ENCODE assay signal across 7 cellular contexts in the genomic region with DNA sequence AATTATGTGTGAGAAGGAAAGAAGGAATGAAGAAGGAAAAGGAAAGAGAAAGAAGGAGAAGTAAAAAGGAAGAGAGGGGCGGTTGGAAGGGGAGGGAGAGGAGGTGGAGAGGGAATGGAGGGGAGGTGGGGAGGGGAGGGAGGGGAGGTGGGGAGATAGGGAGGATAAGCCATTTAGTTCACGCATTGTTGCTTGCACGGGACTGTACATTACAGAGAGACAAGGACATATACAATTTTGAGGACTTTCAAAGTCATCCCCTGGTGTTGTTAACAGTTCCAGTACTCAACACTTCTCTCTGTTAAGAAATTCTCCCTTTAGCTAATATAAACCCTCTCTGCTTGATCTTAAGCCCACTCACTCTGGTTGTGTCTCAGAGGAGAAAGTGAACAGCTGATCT.
"Had no signal": no experiment of that assay in that cellular context is flagged by ENCODE, and none has a peak within 500 bp of the region (broad histone marks: within the 10 kb centered on the region; RNA-seq: fewer than 3 reads in every experiment).

No MANE protein-coding gene starts in this region.

- H3K4me2 ChIP-seq: GM23338 had no signal

- FAIRE-seq: H1, H54, HTR-8/SVneo had no signal

- H3K4me3 ChIP-seq: GM23338 had no signal

- ATAC-seq: GM23338 had no signal

- H2AFZ ChIP-seq: GM23338 had no signal

- DNase-seq: H9, HCEC 1CT, KBM-7 had no signal
